18 cellular contexts compared by ENCODE assay signal in the genomic region with DNA sequence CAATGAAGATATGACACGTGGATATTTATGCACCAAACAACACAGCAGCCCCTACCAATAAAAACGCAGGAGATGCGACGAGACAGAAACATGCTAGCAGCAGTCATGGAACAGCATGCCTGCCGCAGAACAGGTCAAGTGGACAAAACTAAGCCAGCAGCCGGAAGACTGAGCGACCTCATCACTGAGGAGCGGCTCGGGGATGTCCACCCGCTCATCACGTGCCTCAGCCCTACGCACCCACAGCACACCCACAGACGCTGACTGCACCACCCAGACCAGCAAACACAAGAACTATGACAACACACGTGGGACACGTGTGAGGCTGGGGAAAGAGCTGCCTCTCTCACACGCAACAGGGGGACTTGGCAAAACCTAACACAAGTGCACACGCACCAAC.
DNase-seq lines count a peak whose midpoint lies in the region; ATAC-seq and TF ChIP-seq lines count a peak whose summit lies in the region.
"Had no signal": no experiment of that assay in that cellular context is flagged by ENCODE, and none has a peak within 500 bp of the region (broad histone marks: within the 10 kb centered on the region; RNA-seq: fewer than 3 reads in every experiment).

No MANE protein-coding gene starts in this region.

- H3K36me3 ChIP-seq in OCI-LY1 (ENCODE audit: insufficient read depth, low read length), result peaks cover 25% of the 10 kb centered on the region
- H3K36me3 ChIP-seq in neutrophil, result peaks cover 46% of the 10 kb centered on the region
- H3K36me3 ChIP-seq in colonic mucosa, result no peaks in the 10 kb centered on the region

- H3K4me3 Mint-ChIP-seq in activated T-cell treated with anti-CD3 and anti-CD28 coated beads, Interleukin-2, amount 50 U/mL, for 72 hours, result no peak overlapping the region
- no peak overlapping the region for H3K4me3 Mint-ChIP-seq in glutamatergic neuron (ENCODE audit: unreplicated experiment)
- no peak overlapping the region for H3K4me3 Mint-ChIP-seq in T-cell
- H3K4me3 Mint-ChIP-seq: HFFc6 had no signal

- H3K4me2 ChIP-seq in OCI-LY1 (ENCODE audit: low read length), result peak overlapping the region; percentile 8; the same call in 1 of the 2 replicates
- H3K4me2 ChIP-seq: A549 had no signal

- peaks cover 15% of the 10 kb centered on the region for H3K4me1 Mint-ChIP-seq in activated T-cell treated with anti-CD3 and anti-CD28 coated beads, Interleukin-2, amount 50 U/mL, for 72 hours (ENCODE audit: low read depth)
- no peaks in the 10 kb centered on the region for H3K4me1 Mint-ChIP-seq in glutamatergic neuron (ENCODE audit: low read depth, unreplicated experiment)
- H3K4me1 Mint-ChIP-seq in T-cell, result peaks cover 24 to 32% (median 26%) of the 10 kb centered on the region in 3 donors

- no peaks in the 10 kb centered on the region for H3K79me2 ChIP-seq in OCI-LY1 (ENCODE audit: insufficient read depth, low read length)

- CTCF ChIA-PET in T-cell (lab: Charles Lee), result no interaction called here

- H3K9me3 Mint-ChIP-seq in activated T-cell treated with anti-CD3 and anti-CD28 coated beads, Interleukin-2, amount 50 U/mL, for 72 hours, result peaks cover 0 to 6% of the 10 kb centered on the region in 2 donors
- H3K9me3 Mint-ChIP-seq in glutamatergic neuron (ENCODE audit: unreplicated experiment), result no peaks in the 10 kb centered on the region
- H3K9me3 Mint-ChIP-seq in T-cell, result peaks cover 0 to 3% (median 0%) of the 10 kb centered on the region in 3 donors
- H3K9me3 Mint-ChIP-seq: HFFc6 had no signal

- peaks cover 20 to 38% of the 10 kb centered on the region in 2 donors for H3K36me3 Mint-ChIP-seq in activated T-cell treated with anti-CD3 and anti-CD28 coated beads, Interleukin-2, amount 50 U/mL, for 72 hours (ENCODE audit: insufficient read depth in 2 of 2)
- H3K36me3 Mint-ChIP-seq in glutamatergic neuron (ENCODE audit: unreplicated experiment) (peaks cover 5% of the 10 kb centered on the region), T-cell (peaks cover 51% of the 10 kb centered on the region)

- no peaks in the 10 kb centered on the region for H4K20me1 ChIP-seq in OCI-LY1 (ENCODE audit: insufficient read depth, low read length)

- ATAC-seq in activated T-cell treated with anti-CD3 and anti-CD28 coated beads, Interleukin-2, amount 50 U/mL, for 72 hours (replicated peaks in 1 of 2), result no peak
- ATAC-seq in HG03354 (IDR thresholded peaks at IDR 0.05; ENCODE audit: poor library complexity, severe bottlenecking, unreplicated experiment), result no peak
- no peak for ATAC-seq in T-cell (replicated peaks in 1 of 4)
- ATAC-seq: A549, PC-3 had no signal

- H3K27ac Mint-ChIP-seq in activated T-cell treated with anti-CD3 and anti-CD28 coated beads, Interleukin-2, amount 50 U/mL, for 72 hours, result peak overlapping the region; percentile 10
- H3K27ac Mint-ChIP-seq in glutamatergic neuron (ENCODE audit: unreplicated experiment), result peak overlapping the region; percentile 13
- H3K27ac Mint-ChIP-seq in T-cell, result no peak overlapping the region
- H3K27ac Mint-ChIP-seq: HFFc6 had no signal

- H3K9me3 ChIP-seq in OCI-LY1 (ENCODE audit: low read length), result no peaks in the 10 kb centered on the region
- H3K9me3 ChIP-seq in neutrophil, result no peaks in the 10 kb centered on the region
- no peaks in the 10 kb centered on the region for H3K9me3 ChIP-seq in colonic mucosa
- H3K9me3 ChIP-seq: A549 had no signal

- H3K9ac ChIP-seq in OCI-LY1 (ENCODE audit: low read length) (no peak overlapping the region), colonic mucosa (ENCODE audit: low read depth in 2 of 2, low read length in 2 of 2) (no peak overlapping the region)

- 0 out of 2 replicates have a peak, but pooled peaks cover 8% of the 10 kb centered on the region for H3F3A ChIP-seq in OCI-LY1 (ENCODE audit: insufficient read depth, low read length)

- no peaks in the 10 kb centered on the region for H3K27me3 ChIP-seq in OCI-LY1 (ENCODE audit: insufficient read depth, low read length)
- no peaks in the 10 kb centered on the region for H3K27me3 ChIP-seq in neutrophil
- no peaks in the 10 kb centered on the region for H3K27me3 ChIP-seq in colonic mucosa

- intact Hi-C loops in colonic mucosa (cut with DNase I), result no loop called here

- DNase-seq in activated T-cell treated with anti-CD3 and anti-CD28 coated beads, Interleukin-2, amount 50 U/mL, for 72 hours, result no peak
- no peak for DNase-seq in activated T-cell treated with anti-CD3 and anti-CD28 coated beads for 4 hours
- no peak for DNase-seq in glutamatergic neuron
- no peak for DNase-seq in colonic mucosa
- DNase-seq in T-cell, result no peak
- DNase-seq: CD8-positive, alpha-beta memory T cell; HFFc6; KG1; NCI-H1694 treated with DMSO at 0.1 percent for 48 hours; NCI-H2107; NCI-H510A treated with DMSO at 0.1 percent for 48 hours; NCI-H774; PC-3; RPMI8226 had no signal

- no peak overlapping the region for H2AFZ ChIP-seq in OCI-LY1 (ENCODE audit: low read length)

- H3K4me1 ChIP-seq in OCI-LY1 (ENCODE audit: insufficient read depth, low read length, severe bottlenecking), result peaks cover 8% of the 10 kb centered on the region
- peaks cover 0 to 7% of the 10 kb centered on the region in 2 experiments for H3K4me1 ChIP-seq in neutrophil (ENCODE audit: control insufficient read depth in 1 of 2, insufficient read depth in 1 of 2, low read depth in 1 of 2, low read length in 1 of 2)
- no peaks in the 10 kb centered on the region for H3K4me1 ChIP-seq in colonic mucosa
- H3K4me1 ChIP-seq: A549 had no signal

- H3K4me3 ChIP-seq in OCI-LY1 (ENCODE audit: low read depth, low read length, poor library complexity, severe bottlenecking), result no peak overlapping the region
- no peak overlapping the region for H3K4me3 ChIP-seq in neutrophil (ENCODE audit: low read depth in 1 of 2, low read length in 1 of 2)
- H3K4me3 ChIP-seq in colonic mucosa, result no peak overlapping the region
- H3K4me3 ChIP-seq: A549 had no signal

- H3K27me3 Mint-ChIP-seq in activated T-cell treated with anti-CD3 and anti-CD28 coated beads, Interleukin-2, amount 50 U/mL, for 72 hours (ENCODE audit: low read depth), result no peaks in the 10 kb centered on the region
- H3K27me3 Mint-ChIP-seq in glutamatergic neuron (ENCODE audit: unreplicated experiment) (peaks cover 9% of the 10 kb centered on the region), T-cell (no peaks in the 10 kb centered on the region)

- H3K27ac ChIP-seq in OCI-LY1 (ENCODE audit: low read depth, low read length, poor library complexity, severe bottlenecking) (peak overlapping the region; percentile 57), neutrophil (peak overlapping the region; percentile 29), colonic mucosa (no peak overlapping the region)
- H3K27ac ChIP-seq: A549 had no signal

- no peaks in the 10 kb centered on the region for H3K9me2 ChIP-seq in OCI-LY1 (ENCODE audit: low read depth, low read length)

- POLR2A ChIA-PET in T-cell (lab: Charles Lee), result interaction anchor here in 1 of 2 donors (0.6 kb wide), 1 partner anchor 357 kb away, joined by 10 read pairs; no protein-coding TSS in a partner anchor

- TF ChIP-seq CTCF in OCI-LY1 (IDR thresholded peaks at IDR 0.05; ENCODE audit: low read length) (no peak), glutamatergic neuron (IDR thresholded peaks at IDR 0.05; ENCODE audit: partially characterized antibody, unreplicated experiment) (no peak), neutrophil (IDR thresholded peaks at IDR 0.05) (no peak), colonic mucosa (IDR thresholded peaks at IDR 0.05) (no peak)

Comparison
In these comparisons a context has a peak if more than half of its experiments do, and no peak if none do; other contexts are left out.
1. H3K27ac Mint-ChIP-seq: peak in activated T-cell treated with anti-CD3 and anti-CD28 coated beads, Interleukin-2, amount 50 U/mL, for 72 hours (single experiment) and glutamatergic neuron (single experiment); none in T-cell (0 of 2).